9 cellular contexts compared by ENCODE assay signal in the genomic region with DNA sequence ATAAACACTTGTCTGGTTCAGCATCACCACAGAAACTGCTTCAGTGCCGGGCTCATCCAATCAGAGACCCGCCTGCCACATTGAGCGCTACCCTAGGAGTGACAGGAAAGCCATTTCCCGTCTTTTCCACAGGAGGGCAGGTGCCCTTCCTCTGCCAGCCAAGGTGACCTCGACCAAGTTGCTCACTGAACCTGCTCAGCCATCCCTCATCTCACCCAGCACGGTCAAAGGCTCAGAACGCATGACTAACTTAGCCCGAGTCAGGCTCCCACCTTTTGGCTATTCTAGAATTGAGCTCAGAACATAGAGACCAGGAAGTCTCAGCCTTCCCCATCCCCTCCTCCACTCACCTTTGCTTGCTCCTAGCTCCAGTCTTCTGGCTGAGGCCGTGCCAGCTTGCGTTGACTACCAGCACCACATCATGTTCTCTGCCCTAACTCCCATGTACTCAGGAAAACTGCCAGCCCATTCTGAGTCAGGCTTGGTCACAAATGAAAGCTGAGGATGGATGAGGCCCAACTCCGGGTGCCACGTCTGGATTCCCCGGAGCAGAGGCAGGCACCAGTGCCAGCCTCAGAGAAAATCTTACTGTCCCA. TPM values are rescaled to one million over a fixed set of nuclear protein-coding genes. Genes with fewer than 3 reads are reported as not detected.
DNase-seq lines count a peak whose midpoint lies in the region; ATAC-seq and TF ChIP-seq lines count a peak whose summit lies in the region.
"Had no signal": no experiment of that assay in that cellular context is flagged by ENCODE, and none has a peak within 500 bp of the region (broad histone marks: within the 10 kb centered on the region; RNA-seq: fewer than 3 reads in every experiment).

No MANE protein-coding gene starts in this region.

- ATAC-seq in esophagus mucosa (peak; percentile 71), psoas muscle (peak; percentile 88 to 89 (median 88)), GM21526 (IDR thresholded peaks at IDR 0.05; ENCODE audit: low FRiP score, unreplicated experiment) (no peak)

- no peak for TF ChIP-seq CTCF in psoas muscle (IDR thresholded peaks at IDR 0.05)
- no peak for TF ChIP-seq CTCF in CD14-positive monocyte (IDR thresholded peaks at IDR 0.05)

- peak overlapping the region; percentile 68 for H3K27ac ChIP-seq in psoas muscle
- H3K27ac ChIP-seq: SJSA1 had no signal

- H3K27me3 Mint-ChIP-seq in CD14-positive monocyte (ENCODE audit: low read depth in 3 of 3) = peaks cover 0 to 8% (median 2%) of the 10 kb centered on the region in 3 donors

- no peak overlapping the region for H3K27ac Mint-ChIP-seq in CD14-positive monocyte

- no peaks in the 10 kb centered on the region for H3K9me3 Mint-ChIP-seq in CD14-positive monocyte

- H3K4me1 ChIP-seq in psoas muscle = peaks cover 46% of the 10 kb centered on the region

- H3K4me1 Mint-ChIP-seq in CD14-positive monocyte = peaks cover 3% of the 10 kb centered on the region

- peaks cover 10 to 17% of the 10 kb centered on the region in 2 donors for H3K36me3 ChIP-seq in psoas muscle (ENCODE audit: insufficient read depth in 1 of 2, low read depth in 1 of 2)

- DNase-seq in DMS53 (lab: John Stamatoyannopoulos, UW) (peak; percentile 68), DMS53 treated with DMSO at 0.1 percent for 48 hours (lab: John Stamatoyannopoulos, UW; ENCODE audit: unreplicated experiment) (no peak), NCI-H510A treated with DMSO at 0.1 percent for 48 hours (lab: John Stamatoyannopoulos, UW) (peak; percentile 93), psoas muscle (peak; percentile 74 to 94), CD14-positive monocyte (ENCODE audit: low spot score) (no peak), NCI-H1048 (lab: John Stamatoyannopoulos, UW) (no peak)

- H3K27me3 ChIP-seq in psoas muscle (ENCODE audit: insufficient read depth in 3 of 3, low read length in 2 of 3) = no peaks in the 10 kb centered on the region
- H3K27me3 ChIP-seq: SJSA1 had no signal

- H3K4me3 ChIP-seq in psoas muscle = peak overlapping the region; percentile 36
- H3K4me3 ChIP-seq: SJSA1 had no signal

- H3K9me3 ChIP-seq in psoas muscle = no peaks in the 10 kb centered on the region
- H3K9me3 ChIP-seq: SJSA1 had no signal

- H3K36me3 Mint-ChIP-seq in CD14-positive monocyte = peaks cover 15 to 21% of the 10 kb centered on the region in 2 donors

- intact Hi-C loops in psoas muscle (cut with DNase I) (loop anchor here (5.0 to 10.0 kb wide), 3 partner anchors 229 to 697 kb away; no protein-coding TSS in a partner anchor), CD14-positive monocyte (cut with micrococcal nuclease) (loop anchor here in 1 of 2 donors (10.0 kb wide), 1 partner anchor 281 kb away; no protein-coding TSS in a partner anchor)

- 33 to 53% (median 40%) methylated on average over 13 of the region's 13 CpGs for WGBS in psoas muscle, 3 donors

- no peak overlapping the region for H3K4me3 Mint-ChIP-seq in CD14-positive monocyte

RNA-seq across cellular contexts. Expression of a gene that starts 15.6 kb away (rescaled TPM):
- total RNA-seq in esophagus mucosa = 29.4 TPM
- 10 to 100 TPM; 27.2 to 58.0 (median 40.4) TPM for total RNA-seq in psoas muscle
- 10 to 100 TPM; 49.2 to 91.1 (median 76.2) TPM for polyA plus RNA-seq in psoas muscle
- polyA plus RNA-seq in CD14-positive monocyte = 10 to 100 TPM; 32.7 to 40.6 TPM

Comparison
In these comparisons a context has a peak if more than half of its experiments do, and no peak if none do; other contexts are left out.
1. DNase-seq: peak in DMS53 (single experiment), NCI-H510A treated with DMSO at 0.1 percent for 48 hours (single experiment) and psoas muscle (2 of 2); none in DMS53 treated with DMSO at 0.1 percent for 48 hours (single experiment), CD14-positive monocyte (single experiment) and NCI-H1048 (single experiment).